ENCODE assay signal across 11 cellular contexts in genomic region chr9:127762111-127762676, GRCh38. TPM values are rescaled to one million over a fixed set of nuclear protein-coding genes. Genes with fewer than 3 reads are reported as not detected.
DNase-seq lines count a peak whose midpoint lies in the region; ATAC-seq, FAIRE-seq and TF ChIP-seq lines count a peak whose summit lies in the region.
"Had no signal": no experiment of that assay in that cellular context is flagged by ENCODE, and none has a peak within 500 bp of the region (broad histone marks: within the 10 kb centered on the region; RNA-seq: fewer than 3 reads in every experiment).

No MANE protein-coding gene starts in this region.

- DNase-seq in MV-4-11 (lab: John Stamatoyannopoulos, UW) (peak; percentile 10), kidney (no peak), spleen (peak; percentile 89), hippocampal formation (lab: John Stamatoyannopoulos, UW) (no peak), Peyer's patch (no peak)
- no peak for DNase-seq in activated naive CD8-positive, alpha-beta T cell treated with anti-CD3 and anti-CD28 coated beads, Interleukin-2, amount 10 ng/mL, durations not matched to agents 7 days and 5 days
- DNase-seq: dorsolateral prefrontal cortex; small intestine; stimulated activated naive CD4-positive, alpha-beta T cell treated with Interleukin-2 at 50 U/mL for 16 hours had no signal

- H3K4me3 ChIP-seq in kidney (ENCODE audit: low read length in 2 of 2) = no peak overlapping the region
- peak overlapping the region in 1 of 8 donors; percentile 48 for H3K4me3 ChIP-seq in spleen
- no peak overlapping the region for H3K4me3 ChIP-seq in Peyer's patch

- H3K36me3 ChIP-seq in kidney (ENCODE audit: control insufficient read depth in 1 of 2, insufficient read depth in 2 of 2, low read length in 2 of 2) (no peaks in the 10 kb centered on the region), spleen (peaks cover 2 to 98% (median 52%) of the 10 kb centered on the region in 6 donors), Peyer's patch (no peaks in the 10 kb centered on the region)

- no peak overlapping the region for H3K9ac ChIP-seq in kidney (ENCODE audit: low read length in 2 of 2)

- no peaks in the 10 kb centered on the region for H3K27me3 Mint-ChIP-seq in activated naive CD8-positive, alpha-beta T cell treated with anti-CD3 and anti-CD28 coated beads, Interleukin-2, amount 10 ng/mL, durations not matched to agents 7 days and 5 days

- no peaks in the 10 kb centered on the region for H3K9me3 Mint-ChIP-seq in activated naive CD8-positive, alpha-beta T cell treated with anti-CD3 and anti-CD28 coated beads, Interleukin-2, amount 10 ng/mL, durations not matched to agents 7 days and 5 days

- H3K4me1 Mint-ChIP-seq in activated naive CD8-positive, alpha-beta T cell treated with anti-CD3 and anti-CD28 coated beads, Interleukin-2, amount 10 ng/mL, durations not matched to agents 7 days and 5 days = peaks cover 29% of the 10 kb centered on the region

- peaks cover 46% of the 10 kb centered on the region for H3K36me3 Mint-ChIP-seq in activated naive CD8-positive, alpha-beta T cell treated with anti-CD3 and anti-CD28 coated beads, Interleukin-2, amount 10 ng/mL, durations not matched to agents 7 days and 5 days

- WGBS in spleen, 5 donors = 34 to 58% (median 46%) methylated on average over 15 to 16 of the region's 16 CpGs

- peak overlapping the region; percentile 1 for H3K27ac Mint-ChIP-seq in activated naive CD8-positive, alpha-beta T cell treated with anti-CD3 and anti-CD28 coated beads, Interleukin-2, amount 10 ng/mL, durations not matched to agents 7 days and 5 days

- no peaks in the 10 kb centered on the region for H3K27me3 ChIP-seq in spleen (replicated peaks in 1 of 7)
- H3K27me3 ChIP-seq in Peyer's patch = no peaks in the 10 kb centered on the region

- POLR2A ChIA-PET in activated naive CD8-positive, alpha-beta T cell treated with anti-CD3 and anti-CD28 coated beads, Interleukin-2, amount 10 ng/mL, durations not matched to agents 7 days and 5 days (lab: Charles Lee) = interaction anchor here (1.1 to 1.5 kb wide), 3 partner anchors 9 to 23 kb away, joined by 3 to 6 read pairs (median 3); partner anchors contain the start of gene CDK9

- TF ChIP-seq POLR2A in spleen (IDR thresholded peaks at IDR 0.05) (no peak), Peyer's patch (IDR thresholded peaks at IDR 0.05) (no peak)

- no peak for FAIRE-seq in kidney (lab: Jason Lieb, UNC)
- FAIRE-seq: small intestine had no signal

- no peaks in the 10 kb centered on the region for H3K9me3 ChIP-seq in kidney (ENCODE audit: control insufficient read depth in 1 of 2, low read length in 2 of 2)
- H3K9me3 ChIP-seq in spleen = no peaks in the 10 kb centered on the region
- H3K9me3 ChIP-seq in Peyer's patch = no peaks in the 10 kb centered on the region

- ATAC-seq in activated naive CD8-positive, alpha-beta T cell treated with anti-CD3 and anti-CD28 coated beads, Interleukin-2, amount 10 ng/mL, durations not matched to agents 7 days and 5 days (ENCODE audit: low read depth) = no peak
- ATAC-seq in GM19351 (IDR thresholded peaks at IDR 0.05; ENCODE audit: unreplicated experiment) (no peak), HG02642 (IDR thresholded peaks at IDR 0.05; ENCODE audit: poor library complexity, unreplicated experiment) (no peak)

- H3K4me1 ChIP-seq in kidney (ENCODE audit: control insufficient read depth in 1 of 2, insufficient read depth in 1 of 2, low read depth in 1 of 2, low read length in 2 of 2) (peaks cover 0 to 12% of the 10 kb centered on the region in 2 donors), spleen (peaks cover 43 to 100% (median 80%) of the 10 kb centered on the region in 6 donors), Peyer's patch (no peaks in the 10 kb centered on the region)

- H3K27ac ChIP-seq in kidney (ENCODE audit: low read depth in 2 of 2, low read length in 2 of 2) (peak overlapping the region; percentile 54 to 63), spleen (peak overlapping the region in 7 of 8 donors; percentile 44 to 92 (median 89)), Peyer's patch (peak overlapping the region in 2 of 4 donors; percentile 14 to 50)

- intact Hi-C loops in kidney (cut with DNase I) = no loop called here
- intact Hi-C loops in spleen (cut with DNase I; ENCODE audit: low total_unique reads) = no loop called here

- TF ChIP-seq CTCF in kidney (IDR thresholded peaks at IDR 0.05; ENCODE audit: borderline replicate concordance, extremely low read depth, insufficient read depth) (no peak), spleen (IDR thresholded peaks at IDR 0.05 in 8 of 11, conservative IDR thresholded peaks at IDR 0.05 in 3 of 11) (peak in 1 of 11 experiments; percentile 5), Peyer's patch (IDR thresholded peaks at IDR 0.05) (no peak)

- no peak overlapping the region for H3K4me3 Mint-ChIP-seq in activated naive CD8-positive, alpha-beta T cell treated with anti-CD3 and anti-CD28 coated beads, Interleukin-2, amount 10 ng/mL, durations not matched to agents 7 days and 5 days

RNA-seq across cellular contexts. Expression of gene SH2D3C, which starts 16.3 kb away (rescaled TPM):
- total RNA-seq in activated naive CD8-positive, alpha-beta T cell treated with anti-CD3 and anti-CD28 coated beads, Interleukin-2, amount 10 ng/mL, durations not matched to agents 7 days and 5 days = 10 to 100 TPM; 64.6 to 67.1 TPM
- 27.7 TPM for total RNA-seq in kidney
- polyA plus RNA-seq in kidney (ENCODE audit: insufficient read depth, low read depth, low replicate concordance) = 13.7 TPM
- total RNA-seq in spleen = 10 to 100 TPM; 44.7 to 85.4 (median 61.2) TPM
- 10 to 100 TPM; 27.0 to 51.1 (median 34.3) TPM for polyA plus RNA-seq in spleen
- 10 to 100 TPM in 1 of 4 donors, 1 to 10 TPM in 3; 1.4 to 22.3 (median 4.1) TPM for total RNA-seq in Peyer's patch

RNA-seq across cellular contexts. Expression of gene CDK9, which starts 23.6 kb away (rescaled TPM):
- total RNA-seq in activated naive CD8-positive, alpha-beta T cell treated with anti-CD3 and anti-CD28 coated beads, Interleukin-2, amount 10 ng/mL, durations not matched to agents 7 days and 5 days = 100 to 1,000 TPM; 134 to 136 TPM
- total RNA-seq in kidney (93.5 TPM), spleen (100 to 1,000 TPM in 4 of 7 donors, 10 to 100 TPM in 3; 68.3 to 149 (median 103) TPM), Peyer's patch (100 to 1,000 TPM in 1 of 4 donors, 10 to 100 TPM in 3; 53.6 to 116 (median 83.9) TPM)
- polyA plus RNA-seq in kidney (ENCODE audit: insufficient read depth, low read depth, low replicate concordance) (45.2 TPM), spleen (10 to 100 TPM; 49.2 to 87.6 (median 87.1) TPM)

RNA-seq across cellular contexts. Expression of gene TOR2A, which starts 27.1 kb away (rescaled TPM):
- 10 to 100 TPM; 21.7 to 24.4 TPM for total RNA-seq in activated naive CD8-positive, alpha-beta T cell treated with anti-CD3 and anti-CD28 coated beads, Interleukin-2, amount 10 ng/mL, durations not matched to agents 7 days and 5 days
- total RNA-seq in kidney (12.7 TPM), spleen (10 to 100 TPM; 16.8 to 36.5 (median 24.5) TPM), Peyer's patch (10 to 100 TPM; 26.4 to 70.9 (median 35.4) TPM)
- polyA plus RNA-seq in kidney (ENCODE audit: insufficient read depth, low read depth, low replicate concordance) (14.5 TPM), spleen (10 to 100 TPM; 17.9 to 29.1 (median 18.4) TPM)

RNA-seq across cellular contexts. Expression of gene FPGS, which starts 40.5 kb away (rescaled TPM):
- total RNA-seq in activated naive CD8-positive, alpha-beta T cell treated with anti-CD3 and anti-CD28 coated beads, Interleukin-2, amount 10 ng/mL, durations not matched to agents 7 days and 5 days = 100 to 1,000 TPM; 108 to 109 TPM
- 77.2 TPM for total RNA-seq in kidney
- polyA plus RNA-seq in kidney (ENCODE audit: insufficient read depth, low read depth, low replicate concordance) = 44.0 TPM
- 10 to 100 TPM; 33.3 to 94.6 (median 72.3) TPM for total RNA-seq in spleen
- polyA plus RNA-seq in spleen = 10 to 100 TPM; 39.5 to 73.7 (median 60.5) TPM
- 100 to 1,000 TPM in 1 of 4 donors, 10 to 100 TPM in 3; 46.1 to 105 (median 71.5) TPM for total RNA-seq in Peyer's patch

RNA-seq across cellular contexts. Expression of gene TTC16, which starts 46.3 kb away (rescaled TPM):
- total RNA-seq in activated naive CD8-positive, alpha-beta T cell treated with anti-CD3 and anti-CD28 coated beads, Interleukin-2, amount 10 ng/mL, durations not matched to agents 7 days and 5 days = 1 to 10 TPM; 4.4 to 5.3 TPM
- total RNA-seq in kidney = 0.72 TPM
- polyA plus RNA-seq in kidney (ENCODE audit: insufficient read depth, low read depth, low replicate concordance) = 0.32 TPM
- total RNA-seq in spleen = 1 to 10 TPM in 6 of 7 donors, under 1 TPM in 1; 0.60 to 3.1 (median 2.0) TPM
- polyA plus RNA-seq in spleen = under 1 TPM; 0.12 to 0.98 (median 0.61) TPM
- total RNA-seq in Peyer's patch = not detected

Comparison
In these comparisons a context has a peak if more than half of its experiments do, and no peak if none do; other contexts are left out.
1. DNase-seq: peak in MV-4-11 (single experiment) and spleen (single experiment); none in activated naive CD8-positive, alpha-beta T cell treated with anti-CD3 and anti-CD28 coated beads, Interleukin-2, amount 10 ng/mL, durations not matched to agents 7 days and 5 days (single experiment), kidney (single experiment), hippocampal formation (0 of 2) and Peyer's patch (0 of 3).